24 cellular contexts compared by ENCODE assay signal in the genomic region with DNA sequence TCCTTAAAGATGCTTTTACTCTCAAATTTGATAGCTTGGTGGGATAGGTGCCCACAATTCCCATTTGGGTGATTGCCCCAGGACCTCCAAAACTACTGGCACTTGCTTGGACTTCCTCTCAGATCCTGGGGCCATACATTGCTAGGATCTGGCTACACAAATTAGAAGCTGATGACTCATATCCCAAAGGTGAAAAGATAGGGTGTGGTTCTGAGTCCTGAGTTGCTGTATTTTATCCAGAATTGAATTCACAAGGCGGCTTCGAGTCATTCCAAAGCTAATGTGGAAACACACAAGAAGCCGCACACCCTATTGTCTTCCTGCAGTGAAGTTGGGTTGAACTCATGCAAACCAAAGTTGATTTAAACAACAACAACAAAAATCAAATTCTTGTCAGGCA. TPM values are rescaled to one million over a fixed set of nuclear protein-coding genes. Genes with fewer than 3 reads are reported as not detected.
DNase-seq lines count a peak whose midpoint lies in the region; ATAC-seq and TF ChIP-seq lines count a peak whose summit lies in the region.
"Had no signal": no experiment of that assay in that cellular context is flagged by ENCODE, and none has a peak within 500 bp of the region (broad histone marks: within the 10 kb centered on the region; RNA-seq: fewer than 3 reads in every experiment).

No MANE protein-coding gene starts in this region.

- H3K9me3 Mint-ChIP-seq in CD8-positive, alpha-beta T cell, result no peaks in the 10 kb centered on the region
- H3K9me3 Mint-ChIP-seq: activated naive CD8-positive, alpha-beta T cell treated with anti-CD3 and anti-CD28 coated beads, Interleukin-2, amount 50 U/mL, for 24 hours; activated T-cell treated with anti-CD3 and anti-CD28 coated beads, Interleukin-2, amount 50 U/mL, for 24 hours; brain had no signal

- RAD21 ChIA-PET in HCT116 (lab: Charles Lee; ENCODE audit: low non-redundant PET in 1 of 2, low total read pairs in 2 of 2, uncharacterized antibody in 2 of 2, unreplicated experiment in 2 of 2), result no interaction called here

- H3K36me3 ChIP-seq in HCT116 (ENCODE audit: control insufficient read depth in 1 of 2, insufficient read depth in 2 of 2, low read length in 2 of 2) (no peaks in the 10 kb centered on the region), osteoblast (ENCODE audit: insufficient read depth, low read length) (no peaks in the 10 kb centered on the region)
- no peaks in the 10 kb centered on the region for H3K36me3 ChIP-seq in CD8-positive, alpha-beta T cell (ENCODE audit: insufficient read depth, low read length)
- H3K36me3 ChIP-seq: gastroesophageal sphincter, left lung, neutrophil, uterus had no signal

- H3K27ac Mint-ChIP-seq in CD8-positive, alpha-beta T cell, result no peak overlapping the region
- H3K27ac Mint-ChIP-seq: activated CD4-positive, alpha-beta T cell treated with anti-CD3 and anti-CD28 coated beads for 36 hours; activated naive CD8-positive, alpha-beta T cell treated with anti-CD3 and anti-CD28 coated beads, Interleukin-2, amount 50 U/mL, for 24 hours; activated T-cell treated with anti-CD3 and anti-CD28 coated beads, Interleukin-2, amount 50 U/mL, for 24 hours; T-helper 17 cell had no signal

- H3K27ac ChIP-seq in HCT116 (ENCODE audit: low read depth, low read length) (no peak overlapping the region), osteoblast (ENCODE audit: low read depth, low read length) (peak overlapping the region; percentile 74)
- no peak overlapping the region for H3K27ac ChIP-seq in CD8-positive, alpha-beta T cell (ENCODE audit: low read depth, low read length)
- H3K27ac ChIP-seq: gastroesophageal sphincter, left lung, neutrophil, psoas muscle, uterus had no signal

- DNase-seq in HCT116 (ENCODE audit: low read depth, low spot score) (no peak), SW480 (ENCODE audit: low spot score) (peak; percentile 17), osteoblast (ENCODE audit: insufficient read length, low spot score, missing footprints) (no peak), C1 segment of cervical spinal cord (lab: John Stamatoyannopoulos, UW) (no peak)
- no peak for DNase-seq in CD8-positive, alpha-beta T cell
- DNase-seq: activated CD4-positive, alpha-beta T cell treated with anti-CD3 and anti-CD28 coated beads for 36 hours; activated gamma-delta T cell; activated naive CD8-positive, alpha-beta T cell treated with anti-CD3 and anti-CD28 coated beads, Interleukin-2, amount 50 U/mL, for 24 hours; activated T-cell treated with anti-CD3 and anti-CD28 coated beads, Interleukin-2, amount 50 U/mL, for 24 hours; hippocampal formation; left lung; NCI-H1105; NCI-H2029; NCI-H526 treated with DMSO at 0.1 percent for 48 hours; psoas muscle; stimulated activated naive CD4-positive, alpha-beta T cell treated with Interleukin-2 at 50 U/mL for 16 hours; T-helper 17 cell; uterus had no signal

- BruUV-seq in HCT116 (replicated peaks; lab: Mats Ljungman, UMichigan), result no TSS peak

- H3K4me1 Mint-ChIP-seq in CD8-positive, alpha-beta T cell (ENCODE audit: low read depth), result no peaks in the 10 kb centered on the region
- H3K4me1 Mint-ChIP-seq: activated CD4-positive, alpha-beta T cell treated with anti-CD3 and anti-CD28 coated beads for 36 hours; activated naive CD8-positive, alpha-beta T cell treated with anti-CD3 and anti-CD28 coated beads, Interleukin-2, amount 50 U/mL, for 24 hours; T-helper 17 cell had no signal

- H3K9me3 ChIP-seq in HCT116 (ENCODE audit: control insufficient read depth in 1 of 2, insufficient read depth in 1 of 2, low read depth in 1 of 2, low read length in 2 of 2) (no peaks in the 10 kb centered on the region), osteoblast (ENCODE audit: low read depth, low read length) (no peaks in the 10 kb centered on the region)
- H3K9me3 ChIP-seq in CD8-positive, alpha-beta T cell (ENCODE audit: low read length), result no peaks in the 10 kb centered on the region
- H3K9me3 ChIP-seq: gastroesophageal sphincter, left lung, neutrophil, psoas muscle, uterus had no signal

- TF ChIP-seq POLR2A in HCT116 (IDR thresholded peaks at IDR 0.05; ENCODE audit: borderline replicate concordance, extremely low read depth, insufficient read depth, insufficient read length), result no peak

- no peak for TF ChIP-seq CTCF in HCT116 (IDR thresholded peaks at IDR 0.05 in 2 of 3, conservative IDR thresholded peaks at IDR 0.05 in 1 of 3; ENCODE audit: borderline replicate concordance in 1 of 3, insufficient read depth in 1 of 3, low read depth in 2 of 3, low read length in 2 of 3)
- TF ChIP-seq CTCF in osteoblast (IDR thresholded peaks at IDR 0.05; ENCODE audit: extremely low read depth, low read depth, low read length), result no peak
- no peak for TF ChIP-seq CTCF in CD8-positive, alpha-beta T cell (IDR thresholded peaks at IDR 0.05)

- intact Hi-C loops in HCT116 (cut with micrococcal nuclease), result loop anchor here (5.0 kb wide), 1 partner anchor 63 kb away; no protein-coding TSS in a partner anchor
- intact Hi-C loops in CD8-positive, alpha-beta T cell (cut with DNase I, micrococcal nuclease), result no loop called here

- no peak overlapping the region for H3K4me3 ChIP-seq in HCT116 (replicated peaks in 1 of 2; ENCODE audit: low read depth in 1 of 2, low read length in 2 of 2)
- no peak overlapping the region for H3K4me3 ChIP-seq in osteoblast (ENCODE audit: insufficient read depth, low read length)
- no peak overlapping the region for H3K4me3 ChIP-seq in CD8-positive, alpha-beta T cell (ENCODE audit: low read depth, low read length)
- H3K4me3 ChIP-seq: gastroesophageal sphincter, left lung, psoas muscle, uterus had no signal

- no peak for TF ChIP-seq RAD21 in HCT116 (IDR thresholded peaks at IDR 0.05; ENCODE audit: low read depth)

- H3K27me3 ChIP-seq in HCT116 (ENCODE audit: insufficient read depth, low read length) (no peaks in the 10 kb centered on the region), osteoblast (ENCODE audit: insufficient read depth, low read length) (no peaks in the 10 kb centered on the region)
- no peaks in the 10 kb centered on the region for H3K27me3 ChIP-seq in CD8-positive, alpha-beta T cell (ENCODE audit: insufficient read depth, low read length)
- H3K27me3 ChIP-seq: gastroesophageal sphincter, left lung, neutrophil, uterus had no signal

- ATAC-seq in HCT116 (no peak), esophagus mucosa (peak; percentile 83), HG02870 (IDR thresholded peaks at IDR 0.05; ENCODE audit: unreplicated experiment) (no peak), HG03520 (IDR thresholded peaks at IDR 0.05; ENCODE audit: unreplicated experiment) (no peak)
- ATAC-seq in CD8-positive, alpha-beta T cell, result no peak
- ATAC-seq: activated CD4-positive, alpha-beta T cell treated with anti-CD3 and anti-CD28 coated beads for 36 hours; activated naive CD8-positive, alpha-beta T cell treated with anti-CD3 and anti-CD28 coated beads, Interleukin-2, amount 50 U/mL, for 24 hours; left lung; psoas muscle; T-helper 17 cell had no signal

- no peak overlapping the region for H3K4me3 Mint-ChIP-seq in CD8-positive, alpha-beta T cell
- H3K4me3 Mint-ChIP-seq: activated CD4-positive, alpha-beta T cell treated with anti-CD3 and anti-CD28 coated beads for 36 hours; activated naive CD8-positive, alpha-beta T cell treated with anti-CD3 and anti-CD28 coated beads, Interleukin-2, amount 50 U/mL, for 24 hours; activated T-cell treated with anti-CD3 and anti-CD28 coated beads, Interleukin-2, amount 50 U/mL, for 24 hours; brain; T-helper 17 cell had no signal

- H3K79me2 ChIP-seq in HCT116 (ENCODE audit: insufficient read depth, low read length) (no peaks in the 10 kb centered on the region), osteoblast (ENCODE audit: insufficient read depth, low read length) (no peaks in the 10 kb centered on the region)

- H3K4me1 ChIP-seq in HCT116 (ENCODE audit: control insufficient read depth in 1 of 2, insufficient read depth in 2 of 2, low read length in 2 of 2), result peaks cover 3 to 28% of the 10 kb centered on the region in 2 experiments; a peak in 3 of 4 replicates
- H3K4me1 ChIP-seq in osteoblast (ENCODE audit: insufficient read depth, low read length), result peaks cover 30% of the 10 kb centered on the region
- no peaks in the 10 kb centered on the region for H3K4me1 ChIP-seq in CD8-positive, alpha-beta T cell (ENCODE audit: insufficient read depth, low read length)
- H3K4me1 ChIP-seq: psoas muscle, uterus had no signal

- POLR2A ChIA-PET in HCT116 (lab: Charles Lee), result no interaction called here
- POLR2A ChIA-PET in CD8-positive, alpha-beta T cell (lab: Charles Lee), result no interaction called here

- CTCF ChIA-PET in HCT116 (lab: Charles Lee), result no interaction called here
- CTCF ChIA-PET in CD8-positive, alpha-beta T cell (lab: Charles Lee), result no interaction called here

- H3K9ac ChIP-seq in HCT116 (ENCODE audit: low read length), result no peak overlapping the region

- H3K27me3 Mint-ChIP-seq in CD8-positive, alpha-beta T cell (ENCODE audit: low read depth), result peaks cover 7% of the 10 kb centered on the region
- H3K27me3 Mint-ChIP-seq: activated naive CD8-positive, alpha-beta T cell treated with anti-CD3 and anti-CD28 coated beads, Interleukin-2, amount 50 U/mL, for 24 hours; brain had no signal

- H3K9me2 ChIP-seq in HCT116 (ENCODE audit: insufficient read depth), result no peaks in the 10 kb centered on the region

- H4K20me1 ChIP-seq in HCT116 (ENCODE audit: insufficient read depth) (no peaks in the 10 kb centered on the region), osteoblast (ENCODE audit: insufficient read depth, low read length) (no peaks in the 10 kb centered on the region)

- H3K4me2 ChIP-seq in HCT116 (ENCODE audit: low read length), result peak overlapping the region; percentile 31
- H3K4me2 ChIP-seq in osteoblast (ENCODE audit: insufficient read depth, low read length), result peak overlapping the region; percentile 18

- H3K36me3 Mint-ChIP-seq in CD8-positive, alpha-beta T cell, result no peaks in the 10 kb centered on the region
- H3K36me3 Mint-ChIP-seq: brain had no signal

- no peak overlapping the region for H2AFZ ChIP-seq in HCT116 (ENCODE audit: low read depth, low read length, poor library complexity, severe bottlenecking)
- no peak overlapping the region for H2AFZ ChIP-seq in osteoblast (ENCODE audit: low read length)

TF ChIP-seq in HCT116, 20 proteins besides CTCF, POLR2A, EP300 and RAD21:
- TF ChIP-seq EZH2 (IDR thresholded peaks at IDR 0.05) (no peak), CBX3 (IDR thresholded peaks at IDR 0.05; ENCODE audit: low read depth) (no peak), FOSL1 (IDR thresholded peaks at IDR 0.05; ENCODE audit: low read depth) (peak; percentile 20; the same call in 1 of the 2 replicates), ZFX (IDR thresholded peaks at IDR 0.05) (no peak)
TF ChIP-seq in HCT116: peak in this region for 1.

RNA-seq across cellular contexts. Expression of gene DUT, which starts 53.4 kb away (rescaled TPM):
- 130 TPM for total RNA-seq in HCT116 (2021; ENCODE audit: unreplicated experiment)
- 31.8 and 43.8 TPM in 2 replicates for polyA plus RNA-seq in HCT116 (2012)
- total RNA-seq in esophagus mucosa, result 68.7 TPM
- total RNA-seq in osteoblast, result 43.6 and 49.2 TPM in 2 replicates
- total RNA-seq in CD8-positive, alpha-beta T cell, result 10 to 100 TPM; 40.6 to 47.3 TPM
